Comparison of ENCODE assay signal across 22 cellular contexts in the genomic region with DNA sequence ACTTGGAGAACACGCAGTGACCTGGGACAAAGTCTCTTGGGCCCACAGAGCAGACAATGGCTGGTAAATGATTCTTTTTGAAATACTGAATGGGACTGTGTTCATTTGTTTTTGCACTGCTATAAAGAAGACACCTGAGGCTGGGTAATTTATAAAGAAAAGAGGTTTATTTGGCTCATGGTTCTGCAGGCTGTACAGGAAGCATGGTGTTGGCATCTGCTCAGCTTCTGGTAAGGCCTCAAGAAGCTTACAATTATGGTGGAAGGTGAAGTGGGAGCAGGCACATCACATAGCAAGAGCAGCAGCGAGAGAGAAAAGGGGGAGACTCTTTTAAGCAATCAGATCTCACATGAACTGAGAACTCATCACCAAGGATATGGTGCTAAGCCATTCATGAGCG.
"Had no signal": no experiment of that assay in that cellular context is flagged by ENCODE, and none has a peak within 500 bp of the region (broad histone marks: within the 10 kb centered on the region; RNA-seq: fewer than 3 reads in every experiment).

No MANE protein-coding gene starts in this region.

- DNase-seq: cerebellar nuclear complex; cortex of kidney; effector memory CD8-positive, alpha-beta T cell; hypothalamus; left lung; mesendoderm; naive thymus-derived CD8-positive, alpha-beta T cell; nephron progenitor cell; nucleus accumbens; ovary; posterior cingulate gyrus; retina; stimulated activated CD4-positive, alpha-beta T cell treated with anti-CD3 and anti-CD28 coated beads, Interleukin-2, amount 100 ng/mL, for 24 hours; stimulated activated CD4-positive, alpha-beta T cell treated with anti-CD3 and anti-CD28 coated beads, Interleukin-4, amount 100 ng/mL, for 24 hours; stimulated activated naive CD4-positive, alpha-beta T cell treated with Interleukin-2 at 50 U/mL for 16 hours; stomach; tibial artery had no signal

- H3K27me3 ChIP-seq: left lung, ovary, stomach, tibial artery had no signal

- ATAC-seq: effector memory CD8-positive, alpha-beta T cell; naive thymus-derived CD8-positive, alpha-beta T cell; sciatic nerve; stimulated activated effector memory CD8-positive, alpha-beta T cell treated with anti-CD3 and anti-CD28 coated beads, Interleukin-12 subunit alpha, Interleukin-12 subunit beta, amount 100 ng/mL, for 72 hours had no signal

- H3K4me3 Mint-ChIP-seq: effector memory CD8-positive, alpha-beta T cell; naive thymus-derived CD8-positive, alpha-beta T cell; nephron progenitor cell; stimulated activated effector memory CD8-positive, alpha-beta T cell treated with anti-CD3 and anti-CD28 coated beads, Interleukin-12 subunit alpha, Interleukin-12 subunit beta, amount 100 ng/mL, for 72 hours; type B pancreatic cell had no signal

- H3K4me1 Mint-ChIP-seq: naive thymus-derived CD8-positive, alpha-beta T cell; stimulated activated effector memory CD8-positive, alpha-beta T cell treated with anti-CD3 and anti-CD28 coated beads, Interleukin-12 subunit alpha, Interleukin-12 subunit beta, amount 100 ng/mL, for 72 hours had no signal

- H3K4me3 ChIP-seq: left lung, ovary, stomach, tibial artery had no signal

- H3K27me3 Mint-ChIP-seq: type B pancreatic cell had no signal

- H3K9me3 Mint-ChIP-seq: effector memory CD8-positive, alpha-beta T cell; naive thymus-derived CD8-positive, alpha-beta T cell; stimulated activated effector memory CD8-positive, alpha-beta T cell treated with anti-CD3 and anti-CD28 coated beads, Interleukin-12 subunit alpha, Interleukin-12 subunit beta, amount 100 ng/mL, for 72 hours; type B pancreatic cell had no signal

- FAIRE-seq: endometrium, frontal cortex had no signal

- H3K36me3 ChIP-seq: left lung, ovary, stomach, tibial artery had no signal

- H3K27ac Mint-ChIP-seq: naive thymus-derived CD8-positive, alpha-beta T cell; nephron progenitor cell; stimulated activated effector memory CD8-positive, alpha-beta T cell treated with anti-CD3 and anti-CD28 coated beads, Interleukin-12 subunit alpha, Interleukin-12 subunit beta, amount 100 ng/mL, for 72 hours; type B pancreatic cell had no signal

- H3K36me3 Mint-ChIP-seq: naive thymus-derived CD8-positive, alpha-beta T cell; stimulated activated effector memory CD8-positive, alpha-beta T cell treated with anti-CD3 and anti-CD28 coated beads, Interleukin-12 subunit alpha, Interleukin-12 subunit beta, amount 100 ng/mL, for 72 hours had no signal

- H3K27ac ChIP-seq: ovary had no signal

- H3K9me3 ChIP-seq: ovary, stomach, tibial artery had no signal
